29 cellular contexts compared by ENCODE assay signal in the genomic region with DNA sequence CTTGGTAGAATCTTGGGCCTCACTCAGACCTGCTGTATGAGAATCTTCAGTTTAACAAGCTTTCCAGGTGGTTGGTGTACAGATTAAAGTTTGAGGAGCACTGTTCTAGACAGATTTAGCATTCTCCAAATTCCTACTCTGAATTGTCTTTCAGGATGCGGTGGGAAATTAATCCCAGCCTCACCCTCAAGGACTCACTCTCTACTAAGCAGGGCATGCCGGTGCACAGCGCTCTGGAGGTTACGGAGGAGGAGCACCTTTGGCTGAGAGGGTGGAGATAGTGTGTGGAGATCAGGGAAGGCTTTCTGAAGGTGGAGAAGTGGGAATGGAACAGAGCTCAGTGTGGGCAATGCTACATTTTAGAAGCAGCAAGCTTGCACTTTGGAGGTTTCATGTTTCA.
"Had no signal": no experiment of that assay in that cellular context is flagged by ENCODE, and none has a peak within 500 bp of the region (broad histone marks: within the 10 kb centered on the region; RNA-seq: fewer than 3 reads in every experiment).

No MANE protein-coding gene starts in this region.

- H3K4me1 ChIP-seq: stomach, suprapubic skin, testis, thyroid gland, tibial artery, tibial nerve, transverse colon, upper lobe of left lung, upper lobe of right lung, uterus, vagina had no signal

- FAIRE-seq: urothelium cell line had no signal

- H3K9me3 ChIP-seq: stomach, suprapubic skin, testis, thoracic aorta, thyroid gland, tibial artery, tibial nerve, transverse colon, upper lobe of left lung, upper lobe of right lung, uterus, vagina had no signal

- H3K27me3 Mint-ChIP-seq: stimulated activated memory B cell treated with anti-CD40 and anti-IgM and Interleukin-4, amounts not matched to agents 10 μg/mL and 1 μg/mL and 100 μg/mL, for 72 hours; stimulated activated naive B cell treated with anti-CD40 and anti-IgM and Interleukin-4, amounts not matched to agents 10 μg/mL and 1 μg/mL and 100 μg/mL, for 72 hours had no signal

- H3K27ac Mint-ChIP-seq: stimulated activated effector memory CD8-positive, alpha-beta T cell treated with anti-CD3 and anti-CD28 coated beads, Interleukin-12 subunit alpha, Interleukin-12 subunit beta, amount 100 ng/mL, for 72 hours; stimulated activated memory B cell treated with anti-CD40 and anti-IgM and Interleukin-4, amounts not matched to agents 10 μg/mL and 1 μg/mL and 100 μg/mL, for 72 hours; stimulated activated naive B cell treated with anti-CD40 and anti-IgM and Interleukin-4, amounts not matched to agents 10 μg/mL and 1 μg/mL and 100 μg/mL, for 72 hours; stimulated activated naive CD8-positive, alpha-beta T cell treated with anti-CD3 and anti-CD28 coated beads, Interleukin-15, amount 100 ng/mL, for 72 hours; stimulated activated naive CD8-positive, alpha-beta T cell treated with anti-CD3 and anti-CD28 coated beads, Interleukin-15, Interleukin-2, amounts not matched to agents 100 ng/mL and 50 ng/mL, for 24 hours; type B pancreatic cell had no signal

- H3K4me3 Mint-ChIP-seq: stimulated activated effector memory CD8-positive, alpha-beta T cell treated with anti-CD3 and anti-CD28 coated beads, Interleukin-12 subunit alpha, Interleukin-12 subunit beta, amount 100 ng/mL, for 72 hours; stimulated activated memory B cell treated with anti-CD40 and anti-IgM and Interleukin-4, amounts not matched to agents 10 μg/mL and 1 μg/mL and 100 μg/mL, for 72 hours; stimulated activated naive B cell treated with anti-CD40 and anti-IgM and Interleukin-4, amounts not matched to agents 10 μg/mL and 1 μg/mL and 100 μg/mL, for 72 hours; stimulated activated naive CD8-positive, alpha-beta T cell treated with anti-CD3 and anti-CD28 coated beads, Interleukin-15, amount 100 ng/mL, for 72 hours; stimulated activated naive CD8-positive, alpha-beta T cell treated with anti-CD3 and anti-CD28 coated beads, Interleukin-15, Interleukin-2, amounts not matched to agents 100 ng/mL and 50 ng/mL, for 24 hours; type B pancreatic cell had no signal

- H3K36me3 Mint-ChIP-seq: stimulated activated effector memory CD8-positive, alpha-beta T cell treated with anti-CD3 and anti-CD28 coated beads, Interleukin-12 subunit alpha, Interleukin-12 subunit beta, amount 100 ng/mL, for 72 hours; stimulated activated memory B cell treated with anti-CD40 and anti-IgM and Interleukin-4, amounts not matched to agents 10 μg/mL and 1 μg/mL and 100 μg/mL, for 72 hours; stimulated activated naive B cell treated with anti-CD40 and anti-IgM and Interleukin-4, amounts not matched to agents 10 μg/mL and 1 μg/mL and 100 μg/mL, for 72 hours; type B pancreatic cell had no signal

- H3K4me1 Mint-ChIP-seq: stimulated activated effector memory CD8-positive, alpha-beta T cell treated with anti-CD3 and anti-CD28 coated beads, Interleukin-12 subunit alpha, Interleukin-12 subunit beta, amount 100 ng/mL, for 72 hours; stimulated activated memory B cell treated with anti-CD40 and anti-IgM and Interleukin-4, amounts not matched to agents 10 μg/mL and 1 μg/mL and 100 μg/mL, for 72 hours; stimulated activated naive B cell treated with anti-CD40 and anti-IgM and Interleukin-4, amounts not matched to agents 10 μg/mL and 1 μg/mL and 100 μg/mL, for 72 hours; stimulated activated naive CD8-positive, alpha-beta T cell treated with anti-CD3 and anti-CD28 coated beads, Interleukin-15, amount 100 ng/mL, for 72 hours had no signal

- H3K27ac ChIP-seq: stomach, suprapubic skin, testis, thoracic aorta, thyroid gland, tibial artery, tibial nerve, transverse colon, upper lobe of left lung, upper lobe of right lung, uterus, vagina had no signal

- H3K4me3 ChIP-seq: stomach, suprapubic skin, testis, thoracic aorta, thyroid gland, tibial artery, tibial nerve, transverse colon, upper lobe of left lung, upper lobe of right lung, uterus, vagina had no signal

- H3K9me3 Mint-ChIP-seq: stimulated activated effector memory CD8-positive, alpha-beta T cell treated with anti-CD3 and anti-CD28 coated beads, Interleukin-12 subunit alpha, Interleukin-12 subunit beta, amount 100 ng/mL, for 72 hours; stimulated activated memory B cell treated with anti-CD40 and anti-IgM and Interleukin-4, amounts not matched to agents 10 μg/mL and 1 μg/mL and 100 μg/mL, for 72 hours; stimulated activated naive B cell treated with anti-CD40 and anti-IgM and Interleukin-4, amounts not matched to agents 10 μg/mL and 1 μg/mL and 100 μg/mL, for 72 hours; stimulated activated naive CD8-positive, alpha-beta T cell treated with anti-CD3 and anti-CD28 coated beads, Interleukin-15, amount 100 ng/mL, for 72 hours; stimulated activated naive CD8-positive, alpha-beta T cell treated with anti-CD3 and anti-CD28 coated beads, Interleukin-15, Interleukin-2, amounts not matched to agents 100 ng/mL and 50 ng/mL, for 24 hours; type B pancreatic cell had no signal

- ATAC-seq: stimulated activated memory B cell treated with anti-CD40 and anti-IgM and Interleukin-4, amounts not matched to agents 10 μg/mL and 1 μg/mL and 100 μg/mL, for 72 hours; stimulated activated naive CD8-positive, alpha-beta T cell treated with anti-CD3 and anti-CD28 coated beads, Interleukin-15, amount 100 ng/mL, for 72 hours; stimulated activated naive CD8-positive, alpha-beta T cell treated with anti-CD3 and anti-CD28 coated beads, Interleukin-15, Interleukin-2, amounts not matched to agents 100 U/mL and 50 U/mL, for 24 hours; upper lobe of right lung had no signal

- H3K36me3 ChIP-seq: stomach, suprapubic skin, thoracic aorta, thyroid gland, tibial artery, tibial nerve, transverse colon, upper lobe of left lung, upper lobe of right lung, uterus, vagina had no signal

- DNase-seq: stimulated activated CD4-positive, alpha-beta T cell treated with anti-CD3 and anti-CD28 coated beads, Interleukin-2, amount 100 ng/mL, for 48 hours; stimulated activated CD4-positive, alpha-beta T cell treated with anti-CD3 and anti-CD28 coated beads, Interleukin-4, amount 100 ng/mL, for 1 hour; stimulated activated CD4-positive, alpha-beta T cell treated with anti-CD3 and anti-CD28 coated beads, Interleukin-4, amount 100 ng/mL, for 24 hours; stimulated activated CD4-positive, alpha-beta T cell treated with anti-CD3 and anti-CD28 coated beads, Interleukin-4, amount 100 ng/mL, for 4 hours; stimulated activated CD8-positive, alpha-beta memory T cell treated with anti-CD3 and anti-CD28 coated beads, Interleukin-4, amount 100 ng/mL, for 48 hours; stimulated activated naive B cell treated with anti-CD40 and anti-IgM and Interleukin-4, amounts not matched to agents 10 μg/mL and 1 μg/mL and 100 μg/mL, for 72 hours; stimulated activated naive CD4-positive, alpha-beta T cell; stimulated activated naive CD4-positive, alpha-beta T cell treated with Interleukin-2 at 50 U/mL for 16 hours; stimulated activated naive CD8-positive, alpha-beta T cell treated with anti-CD3 and anti-CD28 coated beads, Interleukin-15, amount 100 ng/mL, for 72 hours; stimulated activated naive CD8-positive, alpha-beta T cell treated with anti-CD3 and anti-CD28 coated beads, Interleukin-15, Interleukin-2, amounts not matched to agents 100 U/mL and 50 U/mL, for 24 hours; stomach; substantia nigra; testis; thyroid gland; tibial artery; transverse colon; trophoblast cell; upper lobe of left lung; upper lobe of right lung; uterus had no signal

- H3K27me3 ChIP-seq: stomach, suprapubic skin, testis, thyroid gland, tibial artery, tibial nerve, transverse colon, upper lobe of left lung, upper lobe of right lung, uterus, vagina had no signal
